Comparison of ENCODE assay signal across 11 cellular contexts in genomic region chr13:82654851-82655517, GRCh38.
A peak's percentile ranks its signal among the peaks of the same experiment; 100 is the strongest.
DNase-seq lines count a peak whose midpoint lies in the region; ATAC-seq, FAIRE-seq and TF ChIP-seq lines count a peak whose summit lies in the region.
"Had no signal": no experiment of that assay in that cellular context is flagged by ENCODE, and none has a peak within 500 bp of the region (broad histone marks: within the 10 kb centered on the region; RNA-seq: fewer than 3 reads in every experiment).

No MANE protein-coding gene starts in this region.

- H3K9ac ChIP-seq in smooth muscle cell (ENCODE audit: low read depth) = no peak overlapping the region

- H3F3A ChIP-seq in smooth muscle cell (ENCODE audit: low read depth) = no peaks in the 10 kb centered on the region

- in situ Hi-C loops in brain microvascular endothelial cell (cut with HindIII; ENCODE audit: low pct_ligation_motif_present, low sequenced_read_pairs) = no loop called here

- no peak overlapping the region for H3K4me2 ChIP-seq in smooth muscle cell

- H3K9me3 ChIP-seq in thoracic aorta (no peaks in the 10 kb centered on the region), smooth muscle cell (replicated peaks; ENCODE audit: low read depth) (no peaks in the 10 kb centered on the region), SJCRH30 (replicated peaks) (no peaks in the 10 kb centered on the region)

- TF ChIP-seq CTCF in brain microvascular endothelial cell (IDR thresholded peaks at IDR 0.05; ENCODE audit: low read depth, low read length, missing control alignments) (no peak), thoracic aorta (IDR thresholded peaks at IDR 0.05) (no peak), smooth muscle cell (IDR thresholded peaks at IDR 0.05; ENCODE audit: borderline replicate concordance, insufficient read depth, poor library complexity, severe bottlenecking) (no peak)

- H2AFZ ChIP-seq in smooth muscle cell (ENCODE audit: low read depth) = no peak overlapping the region

- intact Hi-C loops in left ventricle myocardium superior (cut with micrococcal nuclease) = no loop called here

- no peaks in the 10 kb centered on the region for H3K79me2 ChIP-seq in smooth muscle cell (ENCODE audit: low read depth)

- H3K27ac ChIP-seq in brain microvascular endothelial cell = peak overlapping the region; percentile 75
- H3K27ac ChIP-seq in thoracic aorta = peak overlapping the region; percentile 71 to 82
- no peak overlapping the region for H3K27ac ChIP-seq in smooth muscle cell (ENCODE audit: low read depth)
- no peak overlapping the region for H3K27ac ChIP-seq in SJCRH30

- H4K20me1 ChIP-seq in smooth muscle cell (ENCODE audit: low read depth) = no peaks in the 10 kb centered on the region

- DNase-seq in HTR-8/SVneo (ENCODE audit: insufficient read length, low spot score) = peak; percentile 18
- peak; percentile 81 for DNase-seq in brain microvascular endothelial cell
- peak; percentile 83 for DNase-seq in left ventricle myocardium superior
- DNase-seq in thoracic aorta (ENCODE audit: low spot score) = peak; percentile 20
- DNase-seq in smooth muscle cell (lab: John Stamatoyannopoulos, UW; ENCODE audit: unreplicated experiment) = no peak
- DNase-seq in SJCRH30 = no peak
- DNase-seq: activated T-cell treated with anti-CD3 and anti-CD28 coated beads, Interleukin-2, amount 50 U/mL, for 4 hours; NCI-H524 treated with DMSO at 0.1 percent for 48 hours; stimulated activated CD8-positive, alpha-beta memory T cell treated with anti-CD3 and anti-CD28 coated beads, Interleukin-4, amount 100 ng/mL, for 48 hours had no signal

- peaks cover 0 to 17% of the 10 kb centered on the region in 2 donors for H3K4me1 ChIP-seq in thoracic aorta (ENCODE audit: control insufficient read depth in 1 of 2, low read depth in 2 of 2)
- H3K4me1 ChIP-seq in smooth muscle cell (ENCODE audit: low read depth) = no peaks in the 10 kb centered on the region
- no peaks in the 10 kb centered on the region for H3K4me1 ChIP-seq in SJCRH30

- H3K4me3 ChIP-seq in brain microvascular endothelial cell (ENCODE audit: low read depth, low read length) (peak overlapping the region; percentile 16), thoracic aorta (peak overlapping the region; percentile 58), smooth muscle cell (no peak overlapping the region), SJCRH30 (no peak overlapping the region)

- WGBS in smooth muscle cell (ENCODE audit: low lambda C conversion rate) = 93% methylated on average over 9 of the region's 9 CpGs

- H3K36me3 ChIP-seq in brain microvascular endothelial cell (replicated peaks) (no peaks in the 10 kb centered on the region), thoracic aorta (no peaks in the 10 kb centered on the region), smooth muscle cell (ENCODE audit: low read depth) (no peaks in the 10 kb centered on the region), SJCRH30 (no peaks in the 10 kb centered on the region)

- H3K27me3 ChIP-seq in brain microvascular endothelial cell (replicated peaks) (no peaks in the 10 kb centered on the region), thoracic aorta (replicated peaks; ENCODE audit: insufficient read depth) (no peaks in the 10 kb centered on the region), smooth muscle cell (ENCODE audit: low read depth) (no peaks in the 10 kb centered on the region), SJCRH30 (no peaks in the 10 kb centered on the region)

- no peak for FAIRE-seq in HTR-8/SVneo (lab: Jason Lieb, UNC)

- ATAC-seq in left ventricle myocardium superior (peak; percentile 100), thoracic aorta (ENCODE audit: insufficient number of reproducible peaks, low FRiP score, low read depth) (peak; percentile 90), GM18873 (IDR thresholded peaks at IDR 0.05; ENCODE audit: low FRiP score, unreplicated experiment) (no peak)
- no peak for ATAC-seq in activated CD4-positive, CD25-positive, alpha-beta regulatory T cell treated with anti-CD3 and anti-CD28 coated beads, Interleukin-2, amount 50 U/mL, for 24 hours
- ATAC-seq: activated T-cell treated with anti-CD3 and anti-CD28 coated beads, Interleukin-2, amount 50 U/mL, for 4 hours had no signal

Comparison
In these comparisons a context has a peak if more than half of its experiments do, and no peak if none do; other contexts are left out.
1. DNase-seq: peak in HTR-8/SVneo (single experiment), brain microvascular endothelial cell (single experiment), left ventricle myocardium superior (single experiment) and thoracic aorta (single experiment); none in smooth muscle cell (single experiment) and SJCRH30 (0 of 2).
2. H3K27ac ChIP-seq: peak in brain microvascular endothelial cell (single experiment) and thoracic aorta (2 of 2); none in smooth muscle cell (single experiment) and SJCRH30 (single experiment).
3. H3K4me3 ChIP-seq: peak in brain microvascular endothelial cell (single experiment) and thoracic aorta (single experiment); none in smooth muscle cell (single experiment) and SJCRH30 (single experiment).
4. ATAC-seq: peak in left ventricle myocardium superior (single experiment) and thoracic aorta (single experiment); none in GM18873 (single experiment) and activated CD4-positive, CD25-positive, alpha-beta regulatory T cell treated with anti-CD3 and anti-CD28 coated beads, Interleukin-2, amount 50 U/mL, for 24 hours (0 of 2).